ENCODE assay signal across 11 cellular contexts in the genomic region with DNA sequence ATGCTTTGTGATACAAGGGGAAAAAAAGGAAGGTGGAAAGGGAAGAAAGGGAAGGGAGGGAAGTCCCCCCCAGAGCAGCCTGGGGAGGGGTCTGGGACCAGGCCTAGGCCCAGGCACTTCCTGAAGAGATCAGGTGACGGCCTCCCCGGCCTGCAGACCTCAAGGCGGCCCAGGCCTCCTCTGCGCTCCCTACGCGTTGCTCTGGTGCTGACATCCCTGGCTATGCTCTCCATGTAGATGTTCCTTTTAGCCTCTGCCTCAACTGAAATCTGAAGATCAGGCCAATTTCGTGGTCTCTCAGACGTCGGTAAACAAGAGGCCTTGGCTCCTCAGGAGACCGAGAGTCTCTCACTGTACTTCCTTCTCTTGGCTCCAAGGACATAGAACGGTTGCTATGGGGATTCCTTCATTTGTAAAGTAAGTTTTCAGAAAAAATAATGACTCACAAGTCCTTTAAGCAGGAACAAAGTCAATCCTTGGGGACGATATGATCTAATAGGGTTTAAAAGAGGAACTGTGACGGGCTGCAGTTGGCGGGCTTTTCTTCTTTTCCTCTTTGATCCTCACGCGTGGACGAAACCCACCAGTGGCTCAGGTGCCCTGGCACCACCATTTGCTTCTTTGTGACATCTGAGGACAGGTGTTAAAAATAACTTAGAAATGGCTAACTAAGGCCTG. TPM values are rescaled to one million over a fixed set of nuclear protein-coding genes. Genes with fewer than 3 reads are reported as not detected.
DNase-seq lines count a peak whose midpoint lies in the region; FAIRE-seq and TF ChIP-seq lines count a peak whose summit lies in the region.
"Had no signal": no experiment of that assay in that cellular context is flagged by ENCODE, and none has a peak within 500 bp of the region (broad histone marks: within the 10 kb centered on the region; RNA-seq: fewer than 3 reads in every experiment).

No MANE protein-coding gene starts in this region.

- H3K9me2 ChIP-seq in Loucy (replicated peaks; ENCODE audit: low read depth, low read length): no peaks in the 10 kb centered on the region

- H3K79me2 ChIP-seq in Loucy (ENCODE audit: insufficient read depth, low read length): no peaks in the 10 kb centered on the region

- H3K4me1 ChIP-seq in Loucy (ENCODE audit: insufficient read depth, low read length, poor library complexity, severe bottlenecking) (peaks cover 46% of the 10 kb centered on the region), kidney (ENCODE audit: control insufficient read depth in 1 of 2, insufficient read depth in 1 of 2, low read depth in 1 of 2, low read length in 2 of 2) (peaks cover 0 to 10% of the 10 kb centered on the region in 2 donors), testis (no peaks in the 10 kb centered on the region), transverse colon (peaks cover 7 to 39% (median 17%) of the 10 kb centered on the region in 4 donors)

- H3K9ac ChIP-seq in Loucy (ENCODE audit: low read depth, low read length, poor library complexity, severe bottlenecking) (peak overlapping the region; percentile 76), kidney (ENCODE audit: low read length in 2 of 2) (no peak overlapping the region)

- DNase-seq in astrocyte of the hippocampus (ENCODE audit: low read depth, low spot score) (peak; percentile 68), kidney (peak; percentile 45), testis (peak; percentile 50), SIG-M5 treated with dmso at 0.1 percent for 504 hours (lab: John Stamatoyannopoulos, UW; ENCODE audit: unreplicated experiment) (no peak), transverse colon (no peak)
- DNase-seq in activated CD4-positive, alpha-beta T cell treated with anti-CD3 and anti-CD28 coated beads, Interleukin-2, amount 50 U/mL, for 1 hour: no peak
- DNase-seq: NCI-H2081, small intestine had no signal

- FAIRE-seq in kidney (lab: Jason Lieb, UNC): no peak
- FAIRE-seq: colon, small intestine had no signal

- H3K36me3 ChIP-seq in Loucy (ENCODE audit: insufficient read depth, low read length): no peaks in the 10 kb centered on the region
- H3K36me3 ChIP-seq in kidney (ENCODE audit: control insufficient read depth in 1 of 2, insufficient read depth in 2 of 2, low read length in 2 of 2): no peaks in the 10 kb centered on the region
- no peaks in the 10 kb centered on the region for H3K36me3 ChIP-seq in testis (ENCODE audit: low read depth, missing control alignments)
- no peaks in the 10 kb centered on the region for H3K36me3 ChIP-seq in transverse colon
- H3K36me3 ChIP-seq: SJSA1 had no signal

- H2AFZ ChIP-seq in Loucy (ENCODE audit: low read length): 0 out of 2 replicates have a peak overlapping the region, but pooled peaks have one; percentile 19

- no peak overlapping the region for H3K4me2 ChIP-seq in Loucy (ENCODE audit: low read depth, low read length, poor library complexity, severe bottlenecking)

- in situ Hi-C loops in transverse colon (cut with MboI; ENCODE audit: low pct_ligation_motif_present in 1 of 4, low pct_unique_long_range_greater_than_20kb in 1 of 4, low sequenced_read_pairs in 3 of 4): loop anchor here in 2 of 4 donors (25.0 kb wide), 3 partner anchors 433 to 833 kb away; no protein-coding TSS in a partner anchor

- no peaks in the 10 kb centered on the region for H3K27me3 ChIP-seq in Loucy (ENCODE audit: insufficient read depth, low read length, poor library complexity, severe bottlenecking)
- H3K27me3 ChIP-seq in testis: no peaks in the 10 kb centered on the region
- no peaks in the 10 kb centered on the region for H3K27me3 ChIP-seq in transverse colon
- H3K27me3 ChIP-seq: SJSA1 had no signal

- intact Hi-C loops in kidney (cut with DNase I): no loop called here
- intact Hi-C loops in testis (cut with DNase I; ENCODE audit: low total_unique reads): no loop called here
- intact Hi-C loops in transverse colon (cut with DNase I; ENCODE audit: low total_unique reads): no loop called here

- WGBS in testis, 2 donors: 32 to 41% methylated on average over 14 to 17 of the region's 17 CpGs
- WGBS in transverse colon (ENCODE audit: low coverage in 1 of 2), 2 donors: 80 to 86% methylated on average over 6 to 17 of the region's 17 CpGs

- peaks cover 9% of the 10 kb centered on the region for H3F3A ChIP-seq in Loucy (ENCODE audit: low read depth)

- TF ChIP-seq CTCF in Loucy (conservative IDR thresholded peaks at IDR 0.05; ENCODE audit: low read length) (no peak), kidney (IDR thresholded peaks at IDR 0.05; ENCODE audit: borderline replicate concordance, extremely low read depth, insufficient read depth) (no peak), testis (IDR thresholded peaks at IDR 0.05) (no peak), transverse colon (IDR thresholded peaks at IDR 0.05) (no peak)

- no peak for TF ChIP-seq EP300 in transverse colon (IDR thresholded peaks at IDR 0.05; ENCODE audit: low read depth)

- H3K4me3 ChIP-seq in Loucy (ENCODE audit: low read length, poor library complexity, severe bottlenecking) (no peak overlapping the region), kidney (ENCODE audit: low read length in 2 of 2) (no peak overlapping the region), testis (no peak overlapping the region), transverse colon (no peak overlapping the region)
- H3K4me3 ChIP-seq: SJSA1 had no signal

- TF ChIP-seq POLR2A in testis (IDR thresholded peaks at IDR 0.05) (no peak), transverse colon (IDR thresholded peaks at IDR 0.05) (no peak)

- H3K9me3 ChIP-seq in Loucy (ENCODE audit: insufficient read depth, low read depth, low read length): no peaks in the 10 kb centered on the region
- H3K9me3 ChIP-seq in kidney (ENCODE audit: control insufficient read depth in 1 of 2, low read length in 2 of 2): no peaks in the 10 kb centered on the region
- no peaks in the 10 kb centered on the region for H3K9me3 ChIP-seq in testis
- H3K9me3 ChIP-seq in transverse colon: no peaks in the 10 kb centered on the region
- H3K9me3 ChIP-seq: SJSA1 had no signal

- no peaks in the 10 kb centered on the region for H4K20me1 ChIP-seq in Loucy (ENCODE audit: insufficient read depth, low read length, poor library complexity, severe bottlenecking)

- H3K27ac ChIP-seq in kidney (ENCODE audit: low read depth in 2 of 2, low read length in 2 of 2): no peak overlapping the region
- peak overlapping the region; percentile 27 to 47 for H3K27ac ChIP-seq in testis
- no peak overlapping the region for H3K27ac ChIP-seq in transverse colon
- H3K27ac ChIP-seq: SJSA1 had no signal

RNA-seq across cellular contexts. Expression of a gene that starts 55.6 kb away (rescaled TPM):
- total RNA-seq in kidney (81.5 TPM), testis (10 to 100 TPM; 29.2 to 40.2 TPM), transverse colon (1 to 10 TPM; 1.1 to 2.2 (median 1.8) TPM)
- polyA plus RNA-seq in kidney (ENCODE audit: insufficient read depth, low read depth, low replicate concordance) (62.0 TPM), testis (ENCODE audit: insufficient read depth, low read depth, low replicate concordance) (21.0 TPM)

Comparison
In these comparisons a context has a peak if more than half of its experiments do, and no peak if none do; other contexts are left out.
1. DNase-seq: peak in astrocyte of the hippocampus (single experiment), kidney (single experiment) and testis (single experiment); none in SIG-M5 treated with dmso at 0.1 percent for 504 hours (single experiment), transverse colon (single experiment) and activated CD4-positive, alpha-beta T cell treated with anti-CD3 and anti-CD28 coated beads, Interleukin-2, amount 50 U/mL, for 1 hour (single experiment).
2. H3K27ac ChIP-seq: peak in testis (2 of 2); none in kidney (0 of 2) and transverse colon (0 of 4).
3. RNA of a gene that starts 55.6 kb away (total RNA-seq): 81.5 TPM in kidney (single experiment) and 29.2 to 40.2 TPM in testis; 1.1 to 2.2 TPM in transverse colon; every median in the first group is over 4 times any median in the second.